8 cellular contexts compared by ENCODE assay signal in the genomic region with DNA sequence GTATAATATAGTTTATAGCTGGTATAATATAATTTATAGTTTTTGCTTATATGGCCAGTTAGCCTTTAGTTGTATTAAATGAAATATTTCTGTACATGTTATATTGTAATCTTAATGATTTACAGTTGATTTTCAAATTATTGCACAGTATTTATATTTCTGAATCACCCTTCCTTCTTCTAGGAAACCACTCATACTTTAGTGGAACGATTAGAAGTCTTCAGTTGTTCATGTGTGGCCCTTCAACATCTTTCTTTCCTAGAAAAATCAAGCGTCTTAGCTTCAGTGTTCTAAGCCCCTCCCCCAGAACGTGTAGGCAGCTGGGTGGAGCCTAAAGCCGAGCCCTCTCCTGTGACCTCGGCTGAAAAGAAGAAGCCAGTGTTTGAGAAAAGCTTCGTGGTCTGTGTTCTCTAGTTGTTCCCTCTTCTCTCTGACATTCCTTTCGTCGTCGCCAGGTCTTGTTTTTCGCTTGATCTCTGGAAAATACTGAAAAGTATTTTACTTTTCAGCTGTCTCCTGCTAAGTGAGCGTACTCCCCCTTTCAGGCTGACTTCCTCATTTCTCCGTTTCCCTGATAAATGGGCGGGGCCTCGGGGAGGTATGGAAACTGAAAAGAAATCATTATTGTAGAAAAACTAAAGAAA. TPM values are rescaled to one million over a fixed set of nuclear protein-coding genes. Genes with fewer than 3 reads are reported as not detected.
DNase-seq lines count a peak whose midpoint lies in the region; ATAC-seq and TF ChIP-seq lines count a peak whose summit lies in the region.

A gene with protein sequence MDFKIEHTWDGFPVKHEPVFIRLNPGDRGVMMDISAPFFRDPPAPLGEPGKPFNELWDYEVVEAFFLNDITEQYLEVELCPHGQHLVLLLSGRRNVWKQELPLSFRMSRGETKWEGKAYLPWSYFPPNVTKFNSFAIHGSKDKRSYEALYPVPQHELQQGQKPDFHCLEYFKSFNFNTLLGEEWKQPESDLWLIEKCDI (plus strand): TSS at position 342 of the 644 bp plus-strand sequence. CDS start 6,459 bp downstream, outside the sequence.

- peak within 1 kb of the TSS; percentile 57; the same call in 1 of the 2 replicates for H3K27ac ChIP-seq in C4-2B

- TF ChIP-seq CTCF in C4-2B (conservative IDR thresholded peaks at IDR 0.05): no peak

- ATAC-seq in HG03457 (IDR thresholded peaks at IDR 0.05; ENCODE audit: unreplicated experiment): peak; percentile 32
- ATAC-seq in esophagus mucosa: peak; percentile 47

- peak; percentile 26 for DNase-seq in GM19240 (ENCODE audit: insufficient read length, low spot score)
- DNase-seq in OCI-M2 (lab: John Stamatoyannopoulos, UW; ENCODE audit: unreplicated experiment): peak; percentile 37
- DNase-seq in activated T-cell treated with anti-CD3 and anti-CD28 coated beads, Interleukin-2, amount 50 U/mL, for 1 hour: peak; percentile 71
- DNase-seq in myocyte (ENCODE audit: low read depth): peak; percentile 80
- DNase-seq in stimulated activated CD8-positive, alpha-beta memory T cell treated with anti-CD3 and anti-CD28 coated beads, Interleukin-7, amount 100 ng/mL, for 48 hours (ENCODE audit: extremely low read depth in 1 of 2, low read depth in 1 of 2): peak; percentile 29 to 73

RNA-seq across cellular contexts. Expression of the gene that starts here (rescaled TPM):
- total RNA-seq in esophagus mucosa: 17.9 TPM
- 5.8 and 8.6 TPM in 2 replicates for total RNA-seq in myocyte
- polyA plus RNA-seq in myocyte (2012): 3.6 TPM

Comparison
In these comparisons a context has a peak if more than half of its experiments do, and no peak if none do; other contexts are left out.
1. Peak in every context shown above with its lines: DNase-seq, ATAC-seq and H3K27ac ChIP-seq.
2. DNase-seq: peak in every context shown above with its lines; median percentile 80 in myocyte; 71 in activated T-cell treated with anti-CD3 and anti-CD28 coated beads, Interleukin-2, amount 50 U/mL, for 1 hour; 51 in stimulated activated CD8-positive, alpha-beta memory T cell treated with anti-CD3 and anti-CD28 coated beads, Interleukin-7, amount 100 ng/mL, for 48 hours; 37 in OCI-M2; 26 in GM19240.